In genomic region chr6:167244064-167244949, GRCh38 we compare ENCODE assay signal across 27 cellular contexts. TPM values are rescaled to one million over a fixed set of nuclear protein-coding genes. Genes with fewer than 3 reads are reported as not detected.
A peak's percentile ranks its signal among the peaks of the same experiment; 100 is the strongest.
DNase-seq lines count a peak whose midpoint lies in the region; ATAC-seq, FAIRE-seq and TF ChIP-seq lines count a peak whose summit lies in the region.
"Had no signal": no experiment of that assay in that cellular context is flagged by ENCODE, and none has a peak within 500 bp of the region (broad histone marks: within the 10 kb centered on the region; RNA-seq: fewer than 3 reads in every experiment).

No MANE protein-coding gene starts in this region.

- TF ChIP-seq CTCF in H1 (IDR thresholded peaks at IDR 0.05; ENCODE audit: control extremely low read depth in 1 of 3, insufficient read depth in 1 of 3, low read depth in 1 of 3, low read length in 3 of 3) (no peak), neural crest cell (conservative IDR thresholded peaks at IDR 0.05) (no peak)

- no peak overlapping the region for H4K8ac ChIP-seq in H1 (ENCODE audit: extremely low read depth, insufficient read depth, low read length)

- H3K27me3 Mint-ChIP-seq in neural crest cell (ENCODE audit: low read depth), result no peaks in the 10 kb centered on the region

- H3K27me3 ChIP-seq in BLaER1 (no peaks in the 10 kb centered on the region), H1 (replicated peaks in 1 of 4; ENCODE audit: control insufficient read depth in 3 of 4, extremely low read depth in 1 of 4, insufficient read depth in 3 of 4, low read length in 3 of 4) (no peaks in the 10 kb centered on the region)
- H3K27me3 ChIP-seq: colonic mucosa had no signal

- H2BK12ac ChIP-seq in H1 (ENCODE audit: low read depth, low read length), result peak overlapping the region; percentile 100

- no peak for ATAC-seq in HG03139 (IDR thresholded peaks at IDR 0.05; ENCODE audit: unreplicated experiment)
- no peak for ATAC-seq in GM19351 (IDR thresholded peaks at IDR 0.05; ENCODE audit: unreplicated experiment)
- ATAC-seq: naive thymus-derived CD4-positive, alpha-beta T cell; psoas muscle; T-cell had no signal

- H2AFZ ChIP-seq in H1 (ENCODE audit: low read length), result no peak overlapping the region

- H3K9ac ChIP-seq in BLaER1 (no peak overlapping the region), H1 (replicated peaks in 1 of 4; ENCODE audit: extremely low read depth in 1 of 4, low read depth in 3 of 4, low read length in 3 of 4) (no peak overlapping the region; a peak in 2 of 7 replicates)

- H3K79me1 ChIP-seq in H1 (ENCODE audit: low read depth, low read length), result peaks cover 3% of the 10 kb centered on the region; the same call in 1 of the 2 replicates

- H3K9me3 Mint-ChIP-seq in neural crest cell, result no peaks in the 10 kb centered on the region
- H3K9me3 Mint-ChIP-seq: CD4-positive, CD25-positive, alpha-beta regulatory T cell; T-cell had no signal

- FAIRE-seq in H1 (lab: Jason Lieb, UNC) (peak; percentile 50), H54 (lab: Jason Lieb, UNC) (no peak)
- FAIRE-seq: kidney, small intestine, urothelium cell line had no signal

- peak; percentile 30 for DNase-seq in NCI-H2171 (lab: John Stamatoyannopoulos, UW)
- no peak for DNase-seq in H1 (ENCODE audit: low read depth in 1 of 2, low spot score in 2 of 2)
- DNase-seq in neural crest cell (ENCODE audit: low read depth, low spot score), result no peak
- DNase-seq in H54 (ENCODE audit: insufficient read length, low spot score), result no peak
- no peak for DNase-seq in NCI-H748 treated with DMSO at 0.1 percent for 48 hours (lab: John Stamatoyannopoulos, UW)
- DNase-seq: activated CD4-positive, alpha-beta T cell treated with anti-CD3 and anti-CD28 coated beads, Interleukin-2, amount 50 U/mL, for 48 hours; activated naive CD4-positive, alpha-beta T cell treated with anti-CD3 and anti-CD28 coated beads, Interleukin-2, amount 50 U/mL, for 16 hours; activated T-cell treated with anti-CD3 and anti-CD28 coated beads for 4 hours; CD4-positive, CD25-positive, alpha-beta regulatory T cell; colonic mucosa; DMS79 treated with DMSO at 0.1 percent for 48 hours; HFFc6; Kasumi-1; kidney; naive thymus-derived CD4-positive, alpha-beta T cell; NCI-H1092; NCI-H2081 treated with DMSO at 0.1 percent for 48 hours; NCI-H526 treated with DMSO at 0.1 percent for 48 hours; psoas muscle; Right ventricle myocardium superior; small intestine; stimulated activated CD4-positive, alpha-beta T cell treated with anti-CD3 and anti-CD28 coated beads, Interleukin-4, amount 100 ng/mL, for 1 hour; T-cell had no signal

- TF ChIP-seq POLR2A in H1 (IDR thresholded peaks at IDR 0.05; ENCODE audit: control extremely low read depth in 1 of 2, low read depth in 2 of 2, low read length in 2 of 2) (no peak), H54 (IDR thresholded peaks at IDR 0.05; ENCODE audit: low read depth, low read length) (no peak)

- H3K56ac ChIP-seq in H1 (replicated peaks; ENCODE audit: insufficient read length, low read depth, low read length), result peak overlapping the region; percentile 16

- H3K14ac ChIP-seq in H1 (ENCODE audit: insufficient read length), result no peak overlapping the region

- TF ChIP-seq RAD21 in H1 (IDR thresholded peaks at IDR 0.05 in 1 of 2, conservative IDR thresholded peaks at IDR 0.05 in 1 of 2; ENCODE audit: low read depth in 2 of 2, low read length in 2 of 2), result no peak

- H3K27ac ChIP-seq in BLaER1 (0 out of 2 replicates have a peak overlapping the region, but pooled peaks have one; percentile 38), H1 (ENCODE audit: low read depth, low read length) (no peak overlapping the region)
- H3K27ac ChIP-seq: colonic mucosa, psoas muscle had no signal

- no peak overlapping the region for H3K4me3 ChIP-seq in BLaER1
- peak overlapping the region in 1 of 4 experiments; percentile 31; a peak in 3 of 8 replicates for H3K4me3 ChIP-seq in H1 (ENCODE audit: extremely low read depth in 1 of 4, insufficient read depth in 2 of 4, low read depth in 3 of 4, low read length in 4 of 4)
- H3K4me3 ChIP-seq: colonic mucosa, psoas muscle had no signal

- H3K36me3 ChIP-seq in BLaER1 (no peaks in the 10 kb centered on the region), H1 (ENCODE audit: control insufficient read depth in 2 of 4, insufficient read depth in 4 of 4, low read length in 3 of 4) (peaks cover 0 to 7% (median 3%) of the 10 kb centered on the region in 4 experiments; a peak in 4 of 8 replicates)
- H3K36me3 ChIP-seq: colonic mucosa had no signal

- peak overlapping the region; percentile 28 for H3K4me3 Mint-ChIP-seq in neural crest cell
- H3K4me3 Mint-ChIP-seq: CD4-positive, CD25-positive, alpha-beta regulatory T cell; HFFc6; naive thymus-derived CD4-positive, alpha-beta T cell; T-cell had no signal

- peak overlapping the region; percentile 61; the same call in 1 of the 2 replicates for H2BK15ac ChIP-seq in H1 (ENCODE audit: low read length)

- no peaks in the 10 kb centered on the region for H3K36me3 Mint-ChIP-seq in neural crest cell (ENCODE audit: low read depth)
- H3K36me3 Mint-ChIP-seq: CD4-positive, CD25-positive, alpha-beta regulatory T cell; naive thymus-derived CD4-positive, alpha-beta T cell; T-cell had no signal

- H3K18ac ChIP-seq in H1 (ENCODE audit: extremely low read depth, low read length), result peak overlapping the region; percentile 97

- peak overlapping the region; percentile 65 for H3K27ac Mint-ChIP-seq in neural crest cell (ENCODE audit: unreplicated experiment)
- H3K27ac Mint-ChIP-seq: CD4-positive, CD25-positive, alpha-beta regulatory T cell; HFFc6; naive thymus-derived CD4-positive, alpha-beta T cell; T-cell had no signal

- no peak for TF ChIP-seq EP300 in H1 (IDR thresholded peaks at IDR 0.05; ENCODE audit: borderline replicate concordance in 1 of 2, low read depth in 2 of 2, low read length in 2 of 2)

- H3K23me2 ChIP-seq in H1 (ENCODE audit: low read depth, low read length), result peaks cover 4% of the 10 kb centered on the region

- H3K4me1 ChIP-seq in BLaER1, result peaks cover 38% of the 10 kb centered on the region
- H3K4me1 ChIP-seq in H1 (replicated peaks in 1 of 4; ENCODE audit: control insufficient read depth in 3 of 4, insufficient read depth in 4 of 4, low read length in 3 of 4), result peaks cover 13 to 42% (median 33%) of the 10 kb centered on the region in 4 experiments
- H3K4me1 ChIP-seq: colonic mucosa, psoas muscle had no signal

- no peaks in the 10 kb centered on the region for H3K9me3 ChIP-seq in BLaER1
- H3K9me3 ChIP-seq in H1 (ENCODE audit: insufficient read depth in 2 of 2, low read depth in 1 of 2, low read length in 1 of 2), result no peaks in the 10 kb centered on the region; a peak in 1 of 4 replicates
- H3K9me3 ChIP-seq: colonic mucosa, psoas muscle had no signal

- H2BK120ac ChIP-seq in H1 (replicated peaks; ENCODE audit: low read depth, low read length), result peak overlapping the region; percentile 97

- peak overlapping the region; percentile 91 for H4K91ac ChIP-seq in H1 (replicated peaks; ENCODE audit: insufficient read length, low read length)

- H3K4me2 ChIP-seq in BLaER1 (peak overlapping the region; percentile 89), H1 (ENCODE audit: insufficient read depth in 1 of 2, low read depth in 2 of 2, low read length in 2 of 2) (peak overlapping the region; percentile 51 to 74)

- peaks cover 56% of the 10 kb centered on the region for H3K4me1 Mint-ChIP-seq in neural crest cell
- H3K4me1 Mint-ChIP-seq: CD4-positive, CD25-positive, alpha-beta regulatory T cell; naive thymus-derived CD4-positive, alpha-beta T cell; T-cell had no signal

- WGBS in H1 (ENCODE audit: extremely low coverage in 1 of 2, insufficient coverage in 1 of 2, insufficient read length in 1 of 2, insufficient replicate concordance in 2 of 2, low coverage in 1 of 2, low lambda C conversion rate in 2 of 2, missing lambda C conversion rate in 1 of 2), 2 experiments, result 17% methylated on average over 11 of the region's 11 CpGs; no CpG with 5 or more reads in 1 of the 2 experiments

- H3K23ac ChIP-seq in H1 (ENCODE audit: insufficient read length), result no peak overlapping the region

- H3K4ac ChIP-seq in H1 (replicated peaks; ENCODE audit: insufficient read length, low read depth, low read length), result peak overlapping the region; percentile 88

- POLR2A ChIA-PET in H1 (lab: Charles Lee; ENCODE audit: partially characterized antibody), result interaction anchor here (0.8 to 2.2 kb wide), 7 partner anchors 8 to 120 kb away, joined by 3 to 7 read pairs (median 3); no protein-coding TSS in a partner anchor

- peak overlapping the region; percentile 97 for H2AK5ac ChIP-seq in H1 (ENCODE audit: low read depth, low read length)

- CTCF ChIA-PET in H1 (lab: Charles Lee; ENCODE audit: partially characterized antibody), result interaction anchor here (0.6 to 2.9 kb wide), 11 partner anchors 11 to 474 kb away, joined by 3 to 13 read pairs (median 4); no protein-coding TSS in a partner anchor

- H2BK20ac ChIP-seq in H1 (ENCODE audit: low read length), result peak overlapping the region; percentile 100

- peaks cover 0 to 3% of the 10 kb centered on the region in 2 experiments; a peak in 1 of 4 replicates for H3K79me2 ChIP-seq in H1 (ENCODE audit: control insufficient read depth in 1 of 2, insufficient read depth in 2 of 2, low read length in 2 of 2)

- peak overlapping the region; percentile 89 for H4K5ac ChIP-seq in H1 (ENCODE audit: insufficient read length, low read depth, low read length)

- H4K20me1 ChIP-seq in BLaER1 (no peaks in the 10 kb centered on the region), H1 (replicated peaks in 1 of 2; ENCODE audit: control insufficient read depth in 1 of 2, insufficient read depth in 2 of 2, low read length in 2 of 2) (no peaks in the 10 kb centered on the region)

- peak overlapping the region; percentile 100 for H2BK5ac ChIP-seq in H1 (ENCODE audit: low read depth, low read length)

TF ChIP-seq in H1, 55 proteins besides CTCF, POLR2A, EP300 and RAD21 (continues in another document):
- no peak for TF ChIP-seq E2F6 (IDR thresholded peaks at IDR 0.05)
- no peak for TF ChIP-seq FOSL1 (IDR thresholded peaks at IDR 0.05; ENCODE audit: insufficient read depth, low read depth, low read length)
- TF ChIP-seq POU5F1 (IDR thresholded peaks at IDR 0.05; ENCODE audit: low read depth, low read length), result no peak

RNA-seq across cellular contexts. Expression of gene UNC93A, which starts 46.8 kb away (rescaled TPM):
- total RNA-seq in H1 (2021; fragmentation: NEBNext Ultra II Directional; extraction: Animal tissue kit (Norgen Biotek cat#: 25700)), result not detected in 2 replicates
- polyA plus RNA-seq in H1 (2011; rRNA removed), result 0.31 and 0.39 TPM in 2 replicates
- 0.67 TPM for polyA plus RNA-seq in H1 (2011; cell fraction: cytosol; rRNA removed)
- polyA plus RNA-seq in H1 (2011; cell fraction: nucleus; rRNA removed), result 0.47 TPM
- polyA plus RNA-seq in H1 (2012, experiment 1 of 2), result 0.16 to 0.58 TPM (median 0.23 TPM) in 4 replicates
- 0.20 TPM for polyA plus RNA-seq in H1 (2012, experiment 2 of 2)
- polyA plus RNA-seq in H1 (2013, experiment 1 of 2), result 0.12 TPM
- polyA plus RNA-seq in H1 (2013, experiment 2 of 2), result 0.07 TPM
- polyA minus RNA-seq in H1 (2011; rRNA and poly(A)+ RNA removed), result not detected in 2 replicates
- not detected for polyA minus RNA-seq in H1 (2011; cell fraction: cytosol; rRNA and poly(A)+ RNA removed)
- not detected for polyA minus RNA-seq in H1 (2011; cell fraction: nucleus; rRNA and poly(A)+ RNA removed)
- not detected in 2 replicates for total RNA-seq in neural crest cell
- total RNA-seq: CD4-positive, CD25-positive, alpha-beta regulatory T cell; HFFc6; kidney; naive thymus-derived CD4-positive, alpha-beta T cell; psoas muscle; Right ventricle myocardium superior; T-cell had no signal
- polyA plus RNA-seq: CD4-positive, CD25-positive, alpha-beta regulatory T cell; naive thymus-derived CD4-positive, alpha-beta T cell; psoas muscle had no signal
